ENCODE assay signal across 22 cellular contexts in genomic region chr5:40646286-40646685, GRCh38. TPM values are rescaled to one million over a fixed set of nuclear protein-coding genes. Genes with fewer than 3 reads are reported as not detected.
DNase-seq lines count a peak whose midpoint lies in the region; ATAC-seq and TF ChIP-seq lines count a peak whose summit lies in the region.
"Had no signal": no experiment of that assay in that cellular context is flagged by ENCODE, and none has a peak within 500 bp of the region (broad histone marks: within the 10 kb centered on the region; RNA-seq: fewer than 3 reads in every experiment).

No MANE protein-coding gene starts in this region.

- H3K4me1 ChIP-seq in colonic mucosa (no peaks in the 10 kb centered on the region), mucosa of rectum (ENCODE audit: control insufficient read depth in 2 of 2, insufficient read depth in 2 of 2, low read length in 2 of 2) (peaks cover 0 to 7% of the 10 kb centered on the region in 2 donors)
- H3K4me1 ChIP-seq: BLaER1, Caco-2, HAP-1 had no signal

- CTCF ChIA-PET in CD4-positive, alpha-beta T cell (lab: Charles Lee), result interaction anchor here (0.6 kb wide), 1 partner anchor 570 kb away, joined by 3 read pairs; no protein-coding TSS in a partner anchor

- H3K4me3 ChIP-seq in colonic mucosa (no peak overlapping the region), mucosa of rectum (ENCODE audit: low read length in 2 of 2) (no peak overlapping the region)
- H3K4me3 ChIP-seq: BLaER1, GM23338, HAP-1 had no signal

- H3K4me3 Mint-ChIP-seq in CD4-positive, alpha-beta T cell, result no peak overlapping the region
- H3K4me3 Mint-ChIP-seq: CD4-positive, alpha-beta memory T cell; GM23338; T-helper 1 cell treated with Interleukin-12 subunit alpha and Interleukin-12 subunit beta and Interleukin-4 antibody, amounts not matched to agents 30 μg/mL and 1 μg/mL, for 36 hours had no signal

- H3K9ac ChIP-seq in colonic mucosa (ENCODE audit: low read depth in 2 of 2, low read length in 2 of 2) (peak overlapping the region in 1 of 2 donors; percentile 0), mucosa of rectum (ENCODE audit: low read depth in 1 of 2, low read length in 2 of 2) (no peak overlapping the region)
- H3K9ac ChIP-seq: BLaER1, KMS-11 had no signal

- H3K27ac Mint-ChIP-seq in CD4-positive, alpha-beta T cell, result no peak overlapping the region
- H3K27ac Mint-ChIP-seq: CD4-positive, alpha-beta memory T cell; GM23338; T-helper 1 cell treated with Interleukin-12 subunit alpha and Interleukin-12 subunit beta and Interleukin-4 antibody, amounts not matched to agents 30 μg/mL and 1 μg/mL, for 36 hours had no signal

- ATAC-seq in HG03565 (IDR thresholded peaks at IDR 0.05; ENCODE audit: unreplicated experiment) (no peak), GM18907 (IDR thresholded peaks at IDR 0.05; ENCODE audit: unreplicated experiment) (no peak)
- ATAC-seq in CD4-positive, alpha-beta T cell (ENCODE audit: poor library complexity), result no peak
- ATAC-seq: GM23338 had no signal

- POLR2A ChIA-PET in CD4-positive, alpha-beta T cell (lab: Charles Lee), result interaction anchor here (1.4 kb wide), 1 partner anchor 29 kb away, joined by 6 read pairs; no protein-coding TSS in a partner anchor

- no peak for TF ChIP-seq CTCF in colonic mucosa (IDR thresholded peaks at IDR 0.05)
- no peak for TF ChIP-seq CTCF in CD4-positive, alpha-beta T cell (IDR thresholded peaks at IDR 0.05)

- no peaks in the 10 kb centered on the region for H3K36me3 Mint-ChIP-seq in CD4-positive, alpha-beta T cell (ENCODE audit: low read depth)

- H3K27me3 Mint-ChIP-seq in CD4-positive, alpha-beta T cell, result no peaks in the 10 kb centered on the region
- H3K27me3 Mint-ChIP-seq: CD4-positive, alpha-beta memory T cell had no signal

- H3K4me1 Mint-ChIP-seq in CD4-positive, alpha-beta T cell (ENCODE audit: low read depth), result peaks cover 35% of the 10 kb centered on the region
- H3K4me1 Mint-ChIP-seq: GM23338 had no signal

- H3K36me3 ChIP-seq in colonic mucosa (no peaks in the 10 kb centered on the region), mucosa of rectum (ENCODE audit: control insufficient read depth in 2 of 2, insufficient read depth in 2 of 2, low read length in 2 of 2) (no peaks in the 10 kb centered on the region)
- H3K36me3 ChIP-seq: BLaER1, HAP-1 had no signal

- no peaks in the 10 kb centered on the region for H3K27me3 ChIP-seq in colonic mucosa
- H3K27me3 ChIP-seq in mucosa of rectum (ENCODE audit: control insufficient read depth in 2 of 2, insufficient read depth in 2 of 2, low read length in 2 of 2), result no peaks in the 10 kb centered on the region
- no peaks in the 10 kb centered on the region for H3K27me3 ChIP-seq in CD4-positive, alpha-beta T cell (ENCODE audit: control insufficient read depth, insufficient read depth, low read length)
- H3K27me3 ChIP-seq: BLaER1 had no signal

- intact Hi-C loops in colonic mucosa (cut with DNase I), result no loop called here
- intact Hi-C loops in CD4-positive, alpha-beta T cell (cut with DNase I, micrococcal nuclease), result no loop called here

- DNase-seq in NCI-H69 (lab: John Stamatoyannopoulos, UW) (peak; percentile 76), colonic mucosa (peak; percentile 32), NCI-H2081 (lab: John Stamatoyannopoulos, UW) (no peak)
- DNase-seq in CD4-positive, alpha-beta T cell, result no peak
- DNase-seq: ACHN; Caco-2; CD4-positive, alpha-beta memory T cell; DMS153; IMR-90; NCI-H1417 treated with DMSO at 0.1 percent for 48 hours; NCI-H187; NCI-H2107; NCI-H82; Right ventricle myocardium superior had no signal

- H3K9me3 ChIP-seq in colonic mucosa (no peaks in the 10 kb centered on the region), mucosa of rectum (ENCODE audit: control insufficient read depth in 2 of 2, low read length in 2 of 2) (no peaks in the 10 kb centered on the region)
- H3K9me3 ChIP-seq in CD4-positive, alpha-beta T cell (ENCODE audit: control insufficient read depth, low read length), result no peaks in the 10 kb centered on the region
- H3K9me3 ChIP-seq: Caco-2, HAP-1 had no signal

- H3K27ac ChIP-seq in colonic mucosa, result peak overlapping the region; percentile 39
- peak overlapping the region; percentile 15 to 61 for H3K27ac ChIP-seq in mucosa of rectum (ENCODE audit: low read depth in 2 of 2, low read length in 2 of 2)
- no peak overlapping the region for H3K27ac ChIP-seq in CD4-positive, alpha-beta T cell (ENCODE audit: low read depth, low read length)
- H3K27ac ChIP-seq: BLaER1, KMS-11 had no signal

- no peaks in the 10 kb centered on the region for H3K9me3 Mint-ChIP-seq in CD4-positive, alpha-beta T cell
- H3K9me3 Mint-ChIP-seq: GM23338 had no signal

RNA-seq across cellular contexts. Expression of gene PTGER4, which starts 33.4 kb away (rescaled TPM):
- total RNA-seq in colonic mucosa, result 10 to 100 TPM; 28.1 to 53.4 TPM
- 100 to 1,000 TPM; 352 to 356 TPM for total RNA-seq in CD4-positive, alpha-beta T cell

Comparison
In these comparisons a context has a peak if more than half of its experiments do, and no peak if none do; other contexts are left out.
1. DNase-seq: peak in NCI-H69 (single experiment) and colonic mucosa (single experiment); none in NCI-H2081 (0 of 2) and CD4-positive, alpha-beta T cell (0 of 10).
2. RNA of gene PTGER4, which starts 33.4 kb away (total RNA-seq): 352 to 356 TPM in CD4-positive, alpha-beta T cell; 28.1 to 53.4 TPM in colonic mucosa; every median in the first group is over 4 times any median in the second.